In genomic region chr5:173035904-173036707, GRCh38 we compare ENCODE assay signal across 8 cellular contexts. TPM values are rescaled to one million over a fixed set of nuclear protein-coding genes. Genes with fewer than 3 reads are reported as not detected.
DNase-seq lines count a peak whose midpoint lies in the region; ATAC-seq, FAIRE-seq and TF ChIP-seq lines count a peak whose summit lies in the region.

No MANE protein-coding gene starts in this region.

- H3K27me3 ChIP-seq in gastroesophageal sphincter (no peaks in the 10 kb centered on the region), aorta (ENCODE audit: control insufficient read depth in 1 of 2, insufficient read depth in 2 of 2, low read length in 1 of 2) (no peaks in the 10 kb centered on the region)

- no peak for TF ChIP-seq CTCF in gastroesophageal sphincter (IDR thresholded peaks at IDR 0.05)

- no peak for DNase-seq in GM12892 (ENCODE audit: insufficient read length)
- no peak for DNase-seq in aorta
- DNase-seq in germinal center (ENCODE audit: low spot score): no peak
- no peak for DNase-seq in frontal cortex (ENCODE audit: low spot score in 2 of 2)
- DNase-seq in H4 (ENCODE audit: low spot score): no peak

- FAIRE-seq in GM12892 (lab: Jason Lieb, UNC) (peak; percentile 36), frontal cortex (lab: Jason Lieb, UNC) (no peak)

- H3K4me3 ChIP-seq in gastroesophageal sphincter: no peak overlapping the region
- no peak overlapping the region for H3K4me3 ChIP-seq in aorta (ENCODE audit: low read length in 2 of 2)

- peak overlapping the region; percentile 92 to 97 (median 93) for H3K27ac Mint-ChIP-seq in IgD-negative memory B cell

- intact Hi-C loops in aorta (cut with DNase I): no loop called here

- ATAC-seq in GM21423 (IDR thresholded peaks at IDR 0.05; ENCODE audit: unreplicated experiment) (peak; percentile 55), gastroesophageal sphincter (no peak), aorta (ENCODE audit: low FRiP score) (no peak)

- peak overlapping the region; percentile 86 to 95 (median 92) for H3K4me3 Mint-ChIP-seq in IgD-negative memory B cell

- H3K36me3 Mint-ChIP-seq in IgD-negative memory B cell: peaks cover 3% of the 10 kb centered on the region

- no peaks in the 10 kb centered on the region for H3K27me3 Mint-ChIP-seq in IgD-negative memory B cell

- H3K4me1 ChIP-seq in gastroesophageal sphincter (peaks cover 0 to 23% (median 12%) of the 10 kb centered on the region in 3 donors), aorta (ENCODE audit: control insufficient read depth in 1 of 2, insufficient read depth in 2 of 2, low read length in 2 of 2) (peaks cover 0 to 7% of the 10 kb centered on the region in 2 donors)

- H3K9me3 Mint-ChIP-seq in IgD-negative memory B cell: no peaks in the 10 kb centered on the region

- no peak for TF ChIP-seq EP300 in gastroesophageal sphincter (IDR thresholded peaks at IDR 0.05)

- peak overlapping the region in 3 of 4 donors; percentile 12 to 51 (median 43) for H3K27ac ChIP-seq in gastroesophageal sphincter
- peak overlapping the region; percentile 67 to 82 for H3K27ac ChIP-seq in aorta (ENCODE audit: low read depth in 1 of 2, low read length in 2 of 2)

- H3K4me1 Mint-ChIP-seq in IgD-negative memory B cell: peaks cover 28 to 48% (median 38%) of the 10 kb centered on the region in 3 donors

- TF ChIP-seq POLR2A in GM12892 (IDR thresholded peaks at IDR 0.05; ENCODE audit: low read depth, low read length) (peak; percentile 56), gastroesophageal sphincter (IDR thresholded peaks at IDR 0.05) (no peak)

- H3K9me3 ChIP-seq in gastroesophageal sphincter (no peaks in the 10 kb centered on the region), aorta (ENCODE audit: control insufficient read depth, low read length) (no peaks in the 10 kb centered on the region)

- H3K36me3 ChIP-seq in gastroesophageal sphincter (peaks cover 0 to 23% of the 10 kb centered on the region in 2 donors), aorta (ENCODE audit: control insufficient read depth in 1 of 2, insufficient read depth in 2 of 2, low read length in 1 of 2) (no peaks in the 10 kb centered on the region)

- WGBS in gastroesophageal sphincter (ENCODE audit: low coverage in 1 of 2), 2 donors: 89 to 93% methylated on average over 10 to 17 of the region's 24 CpGs
- WGBS in aorta, 2 donors: 81 to 90% methylated on average over 22 to 24 of the region's 24 CpGs

RNA-seq across cellular contexts. Expression of gene CREBRF, which starts 20.0 kb away (rescaled TPM):
- 10.9 TPM for polyA plus RNA-seq in GM12892 (2012; ENCODE audit: missing spikeins)
- polyA plus RNA-seq in IgD-negative memory B cell (53.6 TPM), aorta (1 to 10 TPM; 6.6 to 9.6 TPM)
- total RNA-seq in gastroesophageal sphincter (10 to 100 TPM; 44.2 to 72.7 (median 64.0) TPM), aorta (10 to 100 TPM; 36.0 to 61.1 TPM), frontal cortex (34.2 TPM)
- total RNA-seq in H4 (2014; rRNA removed; shearing (Covaris generic)): 4.4 and 7.2 TPM in 2 replicates

RNA-seq across cellular contexts. Expression of gene ATP6V0E1, which starts 52.5 kb away (rescaled TPM):
- 277 TPM for polyA plus RNA-seq in GM12892 (2012; ENCODE audit: missing spikeins)
- polyA plus RNA-seq in IgD-negative memory B cell: 427 TPM
- 100 to 1,000 TPM in 3 of 4 donors, 10 to 100 TPM in 1; 94.0 to 163 (median 124) TPM for total RNA-seq in gastroesophageal sphincter
- total RNA-seq in aorta: 100 to 1,000 TPM; 183 to 192 TPM
- polyA plus RNA-seq in aorta: 100 to 1,000 TPM; 244 to 268 TPM
- total RNA-seq in frontal cortex: 35.1 TPM
- total RNA-seq in H4 (2014; rRNA removed; shearing (Covaris generic)): 304 and 321 TPM in 2 replicates
